Comparison of ENCODE assay signal across 22 cellular contexts in the genomic region with DNA sequence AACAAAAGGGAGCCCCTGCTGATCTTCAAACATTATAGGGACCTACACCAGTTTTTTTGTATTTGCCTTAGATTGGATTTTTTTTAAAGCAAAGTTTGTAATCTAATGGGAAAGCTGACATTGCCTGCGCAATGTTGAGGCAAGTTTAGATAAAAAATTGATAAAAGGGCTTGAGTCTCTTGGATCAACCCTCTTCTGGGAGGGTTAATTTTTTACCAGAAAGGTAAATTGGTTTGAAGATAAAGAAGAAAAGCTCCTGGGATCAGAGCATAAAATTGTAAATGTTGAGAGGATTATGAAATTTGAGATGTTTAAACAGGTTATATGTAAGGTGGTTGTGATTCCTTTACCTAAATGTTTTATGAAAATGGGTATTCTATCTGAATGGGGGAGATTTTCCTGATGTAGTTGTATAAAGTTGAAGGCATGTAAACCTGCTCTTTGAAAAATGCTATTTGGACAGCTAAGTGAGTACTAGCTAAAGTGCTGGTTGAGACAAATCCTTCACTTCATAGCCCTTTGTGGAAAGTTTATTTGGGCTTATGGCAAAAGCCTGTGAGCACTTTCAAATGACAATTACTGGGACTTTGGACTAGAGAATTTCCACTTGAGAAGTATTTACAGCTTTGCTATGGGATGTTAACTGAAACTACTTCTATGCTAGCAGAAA. TPM values are rescaled to one million over a fixed set of nuclear protein-coding genes. Genes with fewer than 3 reads are reported as not detected.
DNase-seq lines count a peak whose midpoint lies in the region; ATAC-seq, FAIRE-seq and TF ChIP-seq lines count a peak whose summit lies in the region.
"Had no signal": no experiment of that assay in that cellular context is flagged by ENCODE, and none has a peak within 500 bp of the region (broad histone marks: within the 10 kb centered on the region; RNA-seq: fewer than 3 reads in every experiment).

No MANE protein-coding gene starts in this region.

- H3K27me3 ChIP-seq in body of pancreas (no peaks in the 10 kb centered on the region), right lobe of liver (no peaks in the 10 kb centered on the region), transverse colon (no peaks in the 10 kb centered on the region)
- H3K27me3 ChIP-seq: SJCRH30 had no signal

- peak; percentile 48 for ATAC-seq in body of pancreas
- ATAC-seq in right lobe of liver: peak; percentile 68 to 78 (median 73)

- H3K9me3 ChIP-seq in body of pancreas (no peaks in the 10 kb centered on the region), right lobe of liver (no peaks in the 10 kb centered on the region), transverse colon (no peaks in the 10 kb centered on the region), kidney (ENCODE audit: control insufficient read depth in 1 of 2, low read length in 2 of 2) (no peaks in the 10 kb centered on the region)

- TF ChIP-seq POLR2A in body of pancreas (IDR thresholded peaks at IDR 0.05) (no peak), right lobe of liver (IDR thresholded peaks at IDR 0.05) (no peak), transverse colon (IDR thresholded peaks at IDR 0.05) (no peak)

- H3K27ac ChIP-seq in body of pancreas (peak overlapping the region; percentile 71 to 89 (median 77)), right lobe of liver (peak overlapping the region; percentile 1 to 83 (median 68)), transverse colon (peak overlapping the region; percentile 50 to 75 (median 57)), kidney (ENCODE audit: low read depth in 2 of 2, low read length in 2 of 2) (no peak overlapping the region)
- H3K27ac ChIP-seq: SJCRH30 had no signal

- no peak overlapping the region for H3K9ac ChIP-seq in kidney (ENCODE audit: low read length in 2 of 2)

- no peak for FAIRE-seq in kidney (lab: Jason Lieb, UNC)
- FAIRE-seq: HTR-8/SVneo had no signal

- H3K36me3 ChIP-seq in body of pancreas (replicated peaks in 1 of 2; ENCODE audit: insufficient read depth in 1 of 2, low read depth in 2 of 2) (no peaks in the 10 kb centered on the region), right lobe of liver (no peaks in the 10 kb centered on the region), transverse colon (no peaks in the 10 kb centered on the region), kidney (ENCODE audit: control insufficient read depth in 1 of 2, insufficient read depth in 2 of 2, low read length in 2 of 2) (no peaks in the 10 kb centered on the region)
- H3K36me3 ChIP-seq: SJCRH30 had no signal

- H3K4me3 ChIP-seq in body of pancreas (no peak overlapping the region), right lobe of liver (peak overlapping the region in 1 of 3 donors; percentile 12), transverse colon (peak overlapping the region in 1 of 4 donors; percentile 21), kidney (ENCODE audit: low read length in 2 of 2) (no peak overlapping the region)
- H3K4me3 ChIP-seq: SJCRH30 had no signal

- peaks cover 66% of the 10 kb centered on the region for H3K4me1 ChIP-seq in body of pancreas
- H3K4me1 ChIP-seq in right lobe of liver: peaks cover 0 to 43% (median 6%) of the 10 kb centered on the region in 4 donors
- peaks cover 0 to 26% (median 10%) of the 10 kb centered on the region in 4 donors for H3K4me1 ChIP-seq in transverse colon
- peaks cover 0 to 9% of the 10 kb centered on the region in 2 donors for H3K4me1 ChIP-seq in kidney (ENCODE audit: control insufficient read depth in 1 of 2, insufficient read depth in 1 of 2, low read depth in 1 of 2, low read length in 2 of 2)

- TF ChIP-seq CTCF in body of pancreas (IDR thresholded peaks at IDR 0.05) (no peak), right lobe of liver (IDR thresholded peaks at IDR 0.05) (no peak), transverse colon (IDR thresholded peaks at IDR 0.05) (no peak), kidney (IDR thresholded peaks at IDR 0.05; ENCODE audit: borderline replicate concordance, extremely low read depth, insufficient read depth) (no peak)

- DNase-seq in DMS53 (lab: John Stamatoyannopoulos, UW): peak; percentile 59
- no peak for DNase-seq in DMS53 treated with DMSO at 0.1 percent for 48 hours (lab: John Stamatoyannopoulos, UW; ENCODE audit: unreplicated experiment)
- no peak for DNase-seq in body of pancreas
- DNase-seq in right lobe of liver: no peak
- DNase-seq in transverse colon: no peak
- no peak for DNase-seq in mesenteric fat pad (ENCODE audit: low spot score)
- DNase-seq in NCI-H446 treated with DMSO at 0.1 percent for 48 hours (lab: John Stamatoyannopoulos, UW): no peak
- DNase-seq in kidney: no peak
- DNase-seq: 8988T, GF-D8, GOT3, KBM-7, NCI-H1092, NCI-H1694 treated with DMSO at 0.1 percent for 48 hours, NCI-H2171, NCI-H82 had no signal

- no peak for TF ChIP-seq EP300 in transverse colon (IDR thresholded peaks at IDR 0.05; ENCODE audit: low read depth)

- intact Hi-C loops in body of pancreas (cut with DNase I) (no loop called here), right lobe of liver (cut with DNase I) (no loop called here), transverse colon (cut with DNase I; ENCODE audit: low total_unique reads) (loop anchor here (2.0 kb wide), 1 partner anchor 17 kb away; no protein-coding TSS in a partner anchor), kidney (cut with DNase I) (no loop called here)

- in situ Hi-C loops in transverse colon (cut with MboI; ENCODE audit: low pct_ligation_motif_present in 1 of 4, low pct_unique_long_range_greater_than_20kb in 1 of 4, low sequenced_read_pairs in 3 of 4): no loop called here

- 9 to 19% methylated on average over 1 of the region's 1 CpG for WGBS in body of pancreas, 2 donors
- WGBS in right lobe of liver (ENCODE audit: insufficient coverage, low coverage, low lambda C conversion rate, missing lambda C conversion rate): 25% methylated on average over 1 of the region's 1 CpG
- 38 to 41% methylated on average over 1 of the region's 1 CpG for WGBS in transverse colon (ENCODE audit: low coverage in 1 of 2), 2 donors

RNA-seq across cellular contexts. Expression of a gene that starts 56.1 kb away (rescaled TPM):
- not detected for total RNA-seq in body of pancreas
- 100 to 1,000 TPM in 4 of 6 experiments, 10 to 100 TPM in 2; 23.0 to 588 (median 201) TPM for total RNA-seq in right lobe of liver
- under 1 TPM in 1 of 4 donors, not detected in 3; 0.27 TPM for total RNA-seq in transverse colon
- total RNA-seq in mesenteric fat pad: not detected
- total RNA-seq in kidney: not detected
- polyA plus RNA-seq in kidney (ENCODE audit: insufficient read depth, low read depth, low replicate concordance): not detected
- total RNA-seq: M059J, NCI-H460, RPMI7951, SJCRH30 had no signal
- polyA plus RNA-seq: CD14-positive monocyte had no signal

Comparison
In these comparisons a context has a peak if more than half of its experiments do, and no peak if none do; other contexts are left out.
1. H3K27ac ChIP-seq: peak in body of pancreas (4 of 4), right lobe of liver (3 of 3) and transverse colon (4 of 4); none in kidney (0 of 2).
2. RNA of a gene that starts 56.1 kb away (total RNA-seq): 23.0 to 588 TPM in right lobe of liver; not detected in body of pancreas, 0.27 TPM in transverse colon, not detected in mesenteric fat pad (single experiment) and not detected in kidney (single experiment); every median in the first group is over 10 times any median in the second.